Comparison of ENCODE assay signal across 9 cellular contexts in genomic region chr2:179049203-179049545, GRCh38. TPM values are rescaled to one million over a fixed set of nuclear protein-coding genes. Genes with fewer than 3 reads are reported as not detected.
DNase-seq lines count a peak whose midpoint lies in the region; ATAC-seq, FAIRE-seq and TF ChIP-seq lines count a peak whose summit lies in the region.
"Had no signal": no experiment of that assay in that cellular context is flagged by ENCODE, and none has a peak within 500 bp of the region (broad histone marks: within the 10 kb centered on the region; RNA-seq: fewer than 3 reads in every experiment).

No MANE protein-coding gene starts in this region.

- H3K79me2 ChIP-seq in HepG2 (ENCODE audit: insufficient read depth, low read length): no peaks in the 10 kb centered on the region

- no peak overlapping the region for H3K4me2 ChIP-seq in HepG2 (ENCODE audit: low read depth, low read length)

- TF ChIP-seq POLR2A in HepG2 (IDR thresholded peaks at IDR 0.05; ENCODE audit: insufficient read depth in 1 of 2, low read depth in 2 of 2, low read length in 2 of 2): no peak

- CTCF ChIA-PET in HepG2 (lab: Yijun Ruan, JAX; ENCODE audit: low intra/inter-chr PET ratio, low total read pairs): no interaction called here

- no peaks in the 10 kb centered on the region for H3K9me3 ChIP-seq in SJCRH30 (replicated peaks)
- no peaks in the 10 kb centered on the region for H3K9me3 ChIP-seq in HepG2 (ENCODE audit: low read length)

- no TSS peak for BruUV-seq in HepG2 (replicated peaks; lab: Mats Ljungman, UMichigan)

- H3K9me3 Mint-ChIP-seq in naive B cell (no peaks in the 10 kb centered on the region), osteocyte (ENCODE audit: unreplicated experiment) (no peaks in the 10 kb centered on the region)

- ATAC-seq in GM18858 (IDR thresholded peaks at IDR 0.05; ENCODE audit: unreplicated experiment) (peak; percentile 24), HG02571 (IDR thresholded peaks at IDR 0.05; ENCODE audit: unreplicated experiment) (peak; percentile 40), naive B cell (ENCODE audit: low read depth in 2 of 2) (peak; percentile 26 to 37), esophagus mucosa (no peak), HepG2 (no peak)

- H4K20me1 ChIP-seq in HepG2 (ENCODE audit: insufficient read depth, low read length): no peaks in the 10 kb centered on the region

- TF ChIP-seq RAD21 in HepG2 (CRISPR knock-in tag; IDR thresholded peaks at IDR 0.05): no peak

- no peak for FAIRE-seq in HepG2 (lab: Jason Lieb, UNC)
- FAIRE-seq: islet of Langerhans had no signal

- in situ Hi-C loops in HepG2 (cut with HindIII; ENCODE audit: extremely low pct_ligation_motif_present, low pct_unique_long_range_greater_than_20kb): no loop called here

- H3K4me1 ChIP-seq in SJCRH30 (peaks cover 27% of the 10 kb centered on the region), HepG2 (ENCODE audit: insufficient read depth, low read length) (peaks cover 10% of the 10 kb centered on the region)

- H3K27me3 ChIP-seq in SJCRH30 (no peaks in the 10 kb centered on the region), HepG2 (ENCODE audit: control insufficient read depth in 1 of 2, insufficient read depth in 2 of 2, low read length in 2 of 2) (no peaks in the 10 kb centered on the region)

- peak overlapping the region; percentile 56; the same call in 1 of the 2 replicates for H3K27ac ChIP-seq in SJCRH30
- no peak overlapping the region for H3K27ac ChIP-seq in HepG2 (ENCODE audit: extremely low read length, insufficient read depth, low read length)

- no peak overlapping the region for H2AFZ ChIP-seq in HepG2 (ENCODE audit: low read length)

- DNase-seq in SJCRH30: peak in 1 of 2 experiments; percentile 48
- no peak for DNase-seq in naive B cell
- no peak for DNase-seq in HepG2 (ENCODE audit: low spot score)
- no peak for DNase-seq in HPDE6-E6E7 (ENCODE audit: extremely low spot score)
- DNase-seq in osteocyte (ENCODE audit: extremely low spot score, unreplicated experiment): no peak

- no peaks in the 10 kb centered on the region for H3K36me3 Mint-ChIP-seq in naive B cell
- no peaks in the 10 kb centered on the region for H3K36me3 Mint-ChIP-seq in osteocyte (ENCODE audit: unreplicated experiment)

- TF ChIP-seq EP300 in HepG2 (IDR thresholded peaks at IDR 0.05; ENCODE audit: low read depth in 2 of 2, low read length in 2 of 2) (no peak), HepG2 (CRISPR knock-in tag; IDR thresholded peaks at IDR 0.05; ENCODE audit: borderline replicate concordance) (no peak)

- intact Hi-C loops in HepG2 (cut with micrococcal nuclease; ENCODE audit: unreplicated experiment): no loop called here

- WGBS in HepG2 (ENCODE audit: low lambda C conversion rate): 23% methylated on average over 4 of the region's 4 CpGs

- POLR2A ChIA-PET in HepG2 (lab: Yijun Ruan, JAX): no interaction called here

- H3K4me1 Mint-ChIP-seq in naive B cell: peaks cover 28 to 62% (median 58%) of the 10 kb centered on the region in 3 donors
- H3K4me1 Mint-ChIP-seq in osteocyte (ENCODE audit: unreplicated experiment): peaks cover 3% of the 10 kb centered on the region

- H3K27me3 Mint-ChIP-seq in naive B cell (no peaks in the 10 kb centered on the region), osteocyte (ENCODE audit: unreplicated experiment) (peaks cover 24% of the 10 kb centered on the region)

- TF ChIP-seq CTCF in HepG2 (CRISPR knock-in tag; IDR thresholded peaks at IDR 0.05): no peak
- no peak for TF ChIP-seq CTCF in osteocyte (IDR thresholded peaks at IDR 0.05)

- H3K4me3 Mint-ChIP-seq in naive B cell: peak overlapping the region; percentile 88 to 97 (median 94)
- H3K4me3 Mint-ChIP-seq in osteocyte (ENCODE audit: unreplicated experiment): no peak overlapping the region

- H3K36me3 ChIP-seq in SJCRH30 (no peaks in the 10 kb centered on the region), HepG2 (replicated peaks in 1 of 2; ENCODE audit: control insufficient read depth in 1 of 2, insufficient read depth in 2 of 2, low read length in 2 of 2) (no peaks in the 10 kb centered on the region)

- H3K27ac Mint-ChIP-seq in naive B cell: peak overlapping the region; percentile 55 to 98 (median 94)
- H3K27ac Mint-ChIP-seq in osteocyte (ENCODE audit: unreplicated experiment): no peak overlapping the region

- no peak overlapping the region for H3K9ac ChIP-seq in HepG2 (ENCODE audit: insufficient read depth, low read depth, low read length)

- H3K4me3 ChIP-seq in SJCRH30 (peak overlapping the region; percentile 55), HepG2 (replicated peaks in 1 of 3; ENCODE audit: insufficient read depth in 1 of 3, low read depth in 2 of 3, low read length in 3 of 3) (no peak overlapping the region)

TF ChIP-seq in HepG2, 621 proteins besides CTCF, POLR2A, EP300 and RAD21:
- TF ChIP-seq SP140L (CRISPR knock-in tag; IDR thresholded peaks at IDR 0.05; ENCODE audit: borderline replicate concordance): no peak

RNA-seq across cellular contexts. Expression of gene CCDC141, which starts 0.8 kb away (rescaled TPM):
- 5.3 and 5.5 TPM in 2 replicates for total RNA-seq in SJCRH30 (2014; rRNA removed; shearing (Covaris generic))
- 10 to 100 TPM in 1 of 6 donors, 1 to 10 TPM in 5; 3.3 to 20.1 (median 7.5) TPM for polyA plus RNA-seq in naive B cell (ENCODE audit: low read depth in 6 of 6)
- total RNA-seq in esophagus mucosa: 0.28 TPM
- total RNA-seq in HepG2 (2016; rRNA removed; fragmentation: Illumina TruSeq; extraction: Trizol): not detected in 2 replicates
- not detected in 2 replicates for total RNA-seq in HepG2 (2016; cell fraction: cytosol; rRNA removed; fragmentation: Illumina TruSeq; extraction: Trizol; ENCODE audit: low read depth)
- total RNA-seq in HepG2 (2016; cell fraction: insoluble cytoplasmic fraction; rRNA removed; fragmentation: Illumina TruSeq; extraction: Trizol): not detected in 2 replicates
- not detected in 2 replicates for total RNA-seq in HepG2 (2016; cell fraction: membrane; rRNA removed; fragmentation: Illumina TruSeq; extraction: Trizol)
- not detected in 2 replicates for total RNA-seq in HepG2 (2016; cell fraction: nucleus; rRNA removed; fragmentation: Illumina TruSeq; extraction: Trizol)
- polyA plus RNA-seq in HepG2 (2011; rRNA removed): not detected in 2 replicates
- not detected in 2 replicates for polyA plus RNA-seq in HepG2 (2011; cell fraction: cytosol; rRNA removed)
- polyA plus RNA-seq in HepG2 (2011; cell fraction: nucleus; rRNA removed): not detected in 2 replicates
- not detected in 2 replicates for polyA plus RNA-seq in HepG2 (2012)
- polyA plus RNA-seq in HepG2 (2016; cell fraction: cytosol; fragmentation: Illumina TruSeq; extraction: Trizol; ENCODE audit: low read depth): not detected in 2 replicates
- polyA plus RNA-seq in HepG2 (2016; cell fraction: insoluble cytoplasmic fraction; fragmentation: Illumina TruSeq; extraction: Trizol; ENCODE audit: low read depth): not detected in 2 replicates
- not detected in 2 replicates for polyA plus RNA-seq in HepG2 (2016; cell fraction: membrane; fragmentation: Illumina TruSeq; extraction: Trizol; ENCODE audit: low read depth)
- polyA plus RNA-seq in HepG2 (2016; cell fraction: nucleus; fragmentation: Illumina TruSeq; extraction: Trizol; ENCODE audit: insufficient read depth, low read depth): not detected in 2 replicates
- polyA minus RNA-seq in HepG2 (2011; rRNA and poly(A)+ RNA removed; ENCODE audit: low replicate concordance): 0.02 and 0.06 TPM in 2 replicates
- not detected in 2 replicates for polyA minus RNA-seq in HepG2 (2011; cell fraction: cytosol; rRNA and poly(A)+ RNA removed)
- polyA minus RNA-seq in HepG2 (2011; cell fraction: nucleus; rRNA and poly(A)+ RNA removed): not detected in 2 replicates
- not detected in 2 replicates for total RNA-seq in osteocyte

Comparison
In these comparisons a context has a peak if more than half of its experiments do, and no peak if none do; other contexts are left out.
1. ATAC-seq: peak in GM18858 (single experiment), HG02571 (single experiment) and naive B cell (2 of 2); none in esophagus mucosa (single experiment) and HepG2 (single experiment).